ENCODE assay signal across 18 cellular contexts in genomic region chr15:94056314-94056713, GRCh38.
DNase-seq lines count a peak whose midpoint lies in the region; ATAC-seq and TF ChIP-seq lines count a peak whose summit lies in the region.
"Had no signal": no experiment of that assay in that cellular context is flagged by ENCODE, and none has a peak within 500 bp of the region (broad histone marks: within the 10 kb centered on the region; RNA-seq: fewer than 3 reads in every experiment).

No MANE protein-coding gene starts in this region.

- no peaks in the 10 kb centered on the region for H3K4me1 ChIP-seq in BE2C

- no peak overlapping the region for H3K4me3 ChIP-seq in AG09309 (ENCODE audit: control insufficient read depth, low read depth, low read length)
- H3K4me3 ChIP-seq in fibroblast of villous mesenchyme (ENCODE audit: low read depth, low read length) = no peak overlapping the region
- H3K4me3 ChIP-seq in BE2C (ENCODE audit: low read depth, low read length) = no peak overlapping the region
- H3K4me3 ChIP-seq: neural progenitor cell, sigmoid colon, thoracic aorta had no signal

- DNase-seq in AG09309 (ENCODE audit: low read depth) = peak; percentile 57
- DNase-seq in H4 (ENCODE audit: low spot score) = peak; percentile 92
- DNase-seq in amniotic epithelial cell (ENCODE audit: low read depth) = peak; percentile 56
- DNase-seq in fibroblast of villous mesenchyme (ENCODE audit: low read depth) = peak; percentile 92
- DNase-seq in BE2C = no peak
- DNase-seq in effector CD4-positive, alpha-beta T cell = no peak
- no peak for DNase-seq in caudate nucleus (lab: John Stamatoyannopoulos, UW)
- DNase-seq: activated CD4-positive, alpha-beta T cell treated with anti-CD3 and anti-CD28 coated beads, Interleukin-2, amount 50 U/mL, for 1 hour; activated effector memory CD4-positive, alpha-beta T cell treated with anti-CD3 and anti-CD28 coated beads, Interleukin-2, amount 50 U/mL, for 16 hours; NCI-H146; NCI-H2171 treated with DMSO at 0.1 percent for 48 hours; SIG-M5; sigmoid colon; T-cell had no signal

- H3K9me3 ChIP-seq in BE2C = no peaks in the 10 kb centered on the region
- H3K9me3 ChIP-seq: sigmoid colon, thoracic aorta had no signal

- no peak for ATAC-seq in GM19395 (IDR thresholded peaks at IDR 0.05; ENCODE audit: unreplicated experiment)
- ATAC-seq: stimulated activated effector memory CD8-positive, alpha-beta T cell treated with anti-CD3 and anti-CD28 coated beads, Interleukin-12 subunit alpha, Interleukin-12 subunit beta, amount 100 ng/mL, for 72 hours; T-cell had no signal

- H3K36me3 ChIP-seq in BE2C = no peaks in the 10 kb centered on the region
- H3K36me3 ChIP-seq: neural progenitor cell, sigmoid colon, thoracic aorta had no signal

- TF ChIP-seq CTCF in AG09309 (IDR thresholded peaks at IDR 0.05; ENCODE audit: control insufficient read depth, insufficient read depth, low read depth, low read length, missing control alignments) (no peak), fibroblast of villous mesenchyme (IDR thresholded peaks at IDR 0.05; ENCODE audit: insufficient read depth, low read depth, low read length) (no peak), BE2C (IDR thresholded peaks at IDR 0.05; ENCODE audit: low read depth, low read length) (no peak)

- H3K27ac ChIP-seq in caudate nucleus (ENCODE audit: low read depth, low read length) = no peak overlapping the region
- H3K27ac ChIP-seq: neural progenitor cell, sigmoid colon, thoracic aorta had no signal

- no peaks in the 10 kb centered on the region for H3K27me3 ChIP-seq in BE2C
- H3K27me3 ChIP-seq: neural progenitor cell, sigmoid colon had no signal

Comparison
In these comparisons a context has a peak if more than half of its experiments do, and no peak if none do; other contexts are left out.
1. DNase-seq: peak in AG09309 (single experiment), H4 (single experiment), amniotic epithelial cell (single experiment) and fibroblast of villous mesenchyme (single experiment); none in BE2C (single experiment), effector CD4-positive, alpha-beta T cell (single experiment) and caudate nucleus (0 of 61).